In the genomic region with DNA sequence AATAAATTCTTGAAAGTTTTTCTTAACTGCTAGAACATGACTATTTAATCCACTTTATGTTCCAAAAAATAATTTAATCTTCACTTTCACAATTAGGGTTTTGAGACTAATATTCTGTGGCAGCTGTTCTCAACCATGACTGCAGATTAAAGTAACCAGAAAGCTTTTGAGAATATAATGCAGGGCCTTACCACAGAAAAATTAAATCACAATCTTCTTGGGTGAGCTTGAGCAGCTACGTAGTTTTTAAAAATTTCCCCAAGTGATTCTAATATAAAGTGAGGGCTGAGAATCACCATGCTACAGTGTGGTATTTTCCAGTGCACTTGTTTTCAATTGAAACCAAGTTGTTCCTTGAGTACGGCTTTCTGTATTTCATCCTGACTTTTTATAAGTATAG, we compare ENCODE assay signal across 33 cellular contexts.
DNase-seq lines count a peak whose midpoint lies in the region; ATAC-seq and TF ChIP-seq lines count a peak whose summit lies in the region.
"Had no signal": no experiment of that assay in that cellular context is flagged by ENCODE, and none has a peak within 500 bp of the region (broad histone marks: within the 10 kb centered on the region; RNA-seq: fewer than 3 reads in every experiment).

No MANE protein-coding gene starts in this region.

- TF ChIP-seq EP300 in SK-N-SH (IDR thresholded peaks at IDR 0.05; ENCODE audit: borderline replicate concordance in 1 of 2, low read depth in 1 of 2, low read length in 1 of 2), result no peak

- intact Hi-C loops in heart left ventricle (cut with DNase I), result no loop called here

- TF ChIP-seq CTCF in SK-N-SH (IDR thresholded peaks at IDR 0.05) (no peak), retinal pigment epithelial cell (conservative IDR thresholded peaks at IDR 0.05; ENCODE audit: low read depth, low read length) (no peak), heart left ventricle (IDR thresholded peaks at IDR 0.05) (no peak)

- H3K9ac ChIP-seq in SK-N-SH (no peak overlapping the region), adipocyte (ENCODE audit: low read length) (no peak overlapping the region)
- H3K9ac ChIP-seq: BLaER1; BLaER1 treated with 17β-estradiol and CSF1 and Interleukin-3, amounts not matched to agents 10 nM and 100 nM had no signal

- POLR2A ChIA-PET in SK-N-SH (lab: Yijun Ruan, JAX), result no interaction called here

- WGBS in SK-N-SH (ENCODE audit: low lambda C conversion rate), result 5% methylated on average over 2 of the region's 2 CpGs
- WGBS in heart left ventricle, 4 donors, result 85 to 95% (median 92%) methylated on average over 2 of the region's 2 CpGs

- H3K36me3 ChIP-seq in SK-N-SH (replicated peaks in 1 of 2; ENCODE audit: control insufficient read depth in 1 of 2, insufficient read depth in 2 of 2, low read length in 1 of 2) (no peaks in the 10 kb centered on the region), adipocyte (ENCODE audit: control insufficient read depth, insufficient read depth, low read length, severe bottlenecking) (no peaks in the 10 kb centered on the region), heart left ventricle (no peaks in the 10 kb centered on the region)
- H3K36me3 ChIP-seq: BE2C; BLaER1; BLaER1 treated with 17β-estradiol and CSF1 and Interleukin-3, amounts not matched to agents 10 nM and 100 nM had no signal

- no peaks in the 10 kb centered on the region for H3K9me2 ChIP-seq in SK-N-SH

- TF ChIP-seq POLR2A in erythroblast (IDR thresholded peaks at IDR 0.05; ENCODE audit: low read length) (no peak), heart left ventricle (IDR thresholded peaks at IDR 0.05) (no peak)

- H2AFZ ChIP-seq in SK-N-SH (ENCODE audit: low read depth), result no peak overlapping the region

- CTCF ChIA-PET in SK-N-SH (lab: Yijun Ruan, JAX), result no interaction called here

- H3F3A ChIP-seq in SK-N-SH (replicated peaks; ENCODE audit: insufficient read depth), result no peaks in the 10 kb centered on the region

- no peak overlapping the region for H3K4me2 ChIP-seq in SK-N-SH
- H3K4me2 ChIP-seq: A549; BLaER1; BLaER1 treated with 17β-estradiol and CSF1 and Interleukin-3, amounts not matched to agents 10 nM and 100 nM had no signal

- H3K4me1 ChIP-seq in SK-N-SH (ENCODE audit: control insufficient read depth in 1 of 2, insufficient read depth in 2 of 2, low read depth in 1 of 2, low read length in 1 of 2) (no peaks in the 10 kb centered on the region; a peak in 1 of 4 replicates), adipocyte (ENCODE audit: control insufficient read depth, insufficient read depth, low read length) (no peaks in the 10 kb centered on the region), heart left ventricle (no peaks in the 10 kb centered on the region)
- H3K4me1 ChIP-seq: A549; BE2C; BLaER1; BLaER1 treated with 17β-estradiol and CSF1 and Interleukin-3, amounts not matched to agents 10 nM and 100 nM; Caco-2 had no signal

- no peaks in the 10 kb centered on the region for H4K20me1 ChIP-seq in SK-N-SH (ENCODE audit: insufficient read depth)
- H4K20me1 ChIP-seq: BLaER1; BLaER1 treated with 17β-estradiol and CSF1 and Interleukin-3, amounts not matched to agents 10 nM and 100 nM had no signal

- ATAC-seq in SK-N-SH treated with all-trans-retinoic acid at 6 μM for 48 hours (peak; percentile 87), heart left ventricle (no peak)
- ATAC-seq: A549; CD8-positive, alpha-beta T cell had no signal

- no peak for TF ChIP-seq RAD21 in SK-N-SH (IDR thresholded peaks at IDR 0.05; ENCODE audit: low read length)

- DNase-seq in SK-N-SH, result no peak
- peak; percentile 41 for DNase-seq in adipocyte (ENCODE audit: low read depth)
- DNase-seq in retina, result peak; percentile 25
- DNase-seq in retinal pigment epithelial cell (ENCODE audit: low read depth), result peak; percentile 88
- no peak for DNase-seq in A172 (ENCODE audit: low spot score)
- DNase-seq in erythroblast (lab: John Stamatoyannopoulos, UW), result no peak
- no peak for DNase-seq in heart left ventricle
- DNase-seq: 8988T; ACHN; AML-193; BE2C; C1 segment of cervical spinal cord; Caco-2; Calu3; CD4-positive, alpha-beta memory T cell; CD4-positive, alpha-beta T cell; CD4-positive, CD25-positive, alpha-beta regulatory T cell; CD8-positive, alpha-beta memory T cell; CD8-positive, alpha-beta T cell; COR-L47; DMS 273 treated with DMSO at 0.1 percent for 48 hours; DMS153; DMS53; DMS79; DMS79 treated with DMSO at 0.1 percent for 48 hours; DND-41; EL had no signal

- no peaks in the 10 kb centered on the region for H3K9me3 ChIP-seq in SK-N-SH
- peaks cover 13% of the 10 kb centered on the region for H3K9me3 ChIP-seq in adipocyte (ENCODE audit: control insufficient read depth, low read length)
- peaks cover 0 to 13% (median 1%) of the 10 kb centered on the region in 12 donors for H3K9me3 ChIP-seq in heart left ventricle
- H3K9me3 ChIP-seq: A549, BE2C, BLaER1 had no signal

- H3K27me3 ChIP-seq in SK-N-SH (ENCODE audit: insufficient read depth), result no peaks in the 10 kb centered on the region
- no peaks in the 10 kb centered on the region for H3K27me3 ChIP-seq in adipocyte (replicated peaks; ENCODE audit: control insufficient read depth, insufficient read depth, low read length)
- no peaks in the 10 kb centered on the region for H3K27me3 ChIP-seq in heart left ventricle
- H3K27me3 ChIP-seq: BE2C; BLaER1; BLaER1 treated with 17β-estradiol and CSF1 and Interleukin-3, amounts not matched to agents 10 nM and 100 nM had no signal

- H3K27ac ChIP-seq in SK-N-SH (ENCODE audit: low read depth in 2 of 2, low read length in 1 of 2), result no peak overlapping the region; a peak in 1 of 4 replicates
- H3K27ac ChIP-seq in heart left ventricle, result no peak overlapping the region
- H3K27ac ChIP-seq: 22Rv1; A549; BLaER1; BLaER1 treated with 17β-estradiol and CSF1 and Interleukin-3, amounts not matched to agents 10 nM and 100 nM; C4-2B had no signal

- no peaks in the 10 kb centered on the region for H3K79me2 ChIP-seq in SK-N-SH (ENCODE audit: insufficient read depth)

- H3K4me3 ChIP-seq in SK-N-SH (ENCODE audit: low read depth in 2 of 2, low read length in 1 of 2) (no peak overlapping the region), adipocyte (ENCODE audit: low read length) (no peak overlapping the region), retinal pigment epithelial cell (ENCODE audit: low read length) (no peak overlapping the region), heart left ventricle (no peak overlapping the region)
- H3K4me3 ChIP-seq: A549; BLaER1; BLaER1 treated with 17β-estradiol and CSF1 and Interleukin-3, amounts not matched to agents 10 nM and 100 nM had no signal

TF ChIP-seq in SK-N-SH treated with all-trans-retinoic acid at 6 μM for 48 hours, 23 proteins besides CTCF, POLR2A, EP300 and RAD21:
- TF ChIP-seq ZC3H10 (CRISPR knock-in tag; IDR thresholded peaks at IDR 0.05) (peak; percentile 92), RARB (CRISPR knock-in tag; IDR thresholded peaks at IDR 0.05) (peak; percentile 59; the same call in 1 of the 2 replicates), ARNTL (CRISPR knock-in tag; IDR thresholded peaks at IDR 0.05; ENCODE audit: borderline replicate concordance, low read depth) (no peak)

TF ChIP-seq in SK-N-SH, 30 proteins besides CTCF, POLR2A, EP300 and RAD21:
- TF ChIP-seq TCF12 (IDR thresholded peaks at IDR 0.05) (no peak), JUND (IDR thresholded peaks at IDR 0.05) (no peak), GABPA (IDR thresholded peaks at IDR 0.05; ENCODE audit: low read depth) (no peak), GATA2 (CRISPR knock-in tag; IDR thresholded peaks at IDR 0.05) (no peak)

Comparison
In these comparisons a context has a peak if more than half of its experiments do, and no peak if none do; other contexts are left out.
1. DNase-seq: peak in adipocyte (single experiment), retina (single experiment) and retinal pigment epithelial cell (single experiment); none in SK-N-SH (single experiment), A172 (single experiment), erythroblast (0 of 2) and heart left ventricle (0 of 5).